8 cellular contexts compared by ENCODE assay signal in the genomic region with DNA sequence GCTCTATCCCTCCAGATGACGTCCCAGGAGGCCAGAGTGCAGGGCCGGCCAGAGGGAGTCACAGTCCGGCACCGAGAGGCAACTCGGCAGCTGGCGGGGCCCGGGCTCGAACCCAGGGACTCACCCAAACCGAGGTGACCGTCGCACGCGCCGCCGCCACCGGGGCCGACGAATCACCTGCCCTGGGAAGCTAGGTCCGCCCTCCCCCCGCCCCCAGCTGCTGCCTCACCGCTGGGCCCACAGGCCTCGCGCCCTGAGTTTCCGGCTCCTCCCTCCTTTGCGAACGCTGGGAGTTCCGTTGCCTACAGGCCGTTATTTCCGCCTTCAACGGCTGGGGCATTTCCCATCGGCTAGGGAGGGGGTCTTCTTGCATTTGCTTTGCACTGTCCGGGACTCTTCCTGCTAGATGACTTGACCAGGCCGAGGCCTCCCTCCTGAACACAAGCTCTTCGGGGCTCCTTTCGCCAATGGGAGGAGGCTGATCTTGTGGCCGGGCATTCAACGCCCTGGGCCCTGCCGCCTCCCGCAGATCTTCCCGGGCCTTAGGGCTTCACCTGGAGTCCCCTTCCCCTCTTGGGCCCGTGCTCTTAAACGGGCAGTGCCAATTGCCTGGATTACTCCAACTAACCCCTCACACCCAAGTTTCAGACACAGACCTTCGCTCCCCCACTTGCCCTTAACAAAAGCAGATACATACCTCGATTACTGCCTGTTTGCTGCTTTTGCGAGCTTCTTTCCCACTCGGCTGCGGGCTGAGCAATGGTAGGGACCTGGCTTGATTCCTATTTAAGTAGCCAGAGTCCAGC. TPM values are rescaled to one million over a fixed set of nuclear protein-coding genes. Genes with fewer than 3 reads are reported as not detected.
DNase-seq lines count a peak whose midpoint lies in the region; ATAC-seq, FAIRE-seq and TF ChIP-seq lines count a peak whose summit lies in the region.

A gene (minus strand): TSS at position 184 of the 806 bp plus-strand sequence. CDS start 4,674 bp downstream, outside the sequence.

- peak; percentile 90 for FAIRE-seq in GM12892 (lab: Jason Lieb, UNC)

- peaks cover 0 to under 1% of the 10 kb centered on the region in 2 donors for H3K36me3 ChIP-seq in psoas muscle (ENCODE audit: insufficient read depth in 1 of 2, low read depth in 1 of 2)
- H3K36me3 ChIP-seq in urinary bladder (ENCODE audit: insufficient read depth): no peaks in the 10 kb centered on the region

- no peak for TF ChIP-seq CTCF in psoas muscle (IDR thresholded peaks at IDR 0.05)

- H3K27ac ChIP-seq in angular gyrus (ENCODE audit: low read depth, low read length) (peak within 1 kb of the TSS; percentile 97), psoas muscle (peak within 1 kb of the TSS; percentile 94), urinary bladder (ENCODE audit: low read depth) (peak within 1 kb of the TSS; percentile 95)

- peak; percentile 83 for TF ChIP-seq POLR2A in GM12892 (IDR thresholded peaks at IDR 0.05; ENCODE audit: low read depth, low read length)

- H3K4me1 ChIP-seq in psoas muscle: peaks cover 8% of the 10 kb centered on the region
- H3K4me1 ChIP-seq in urinary bladder (ENCODE audit: insufficient read depth): no peaks in the 10 kb centered on the region

- DNase-seq in GM12892 (ENCODE audit: insufficient read length) (peak; percentile 98), NCI-H187 (lab: John Stamatoyannopoulos, UW) (peak; percentile 38 to 81), left ventricle myocardium superior (peak; percentile 97), psoas muscle (peak; percentile 95 to 97)

- H3K4me3 ChIP-seq in psoas muscle: peak within 1 kb of the TSS; percentile 81
- H3K4me3 ChIP-seq in urinary bladder (ENCODE audit: low read depth, low read length): peak within 1 kb of the TSS; percentile 69

- no peaks in the 10 kb centered on the region for H3K9me3 ChIP-seq in psoas muscle

- no peaks in the 10 kb centered on the region for H3K27me3 ChIP-seq in psoas muscle (ENCODE audit: insufficient read depth in 3 of 3, low read length in 2 of 3)

- intact Hi-C loops in T-helper 2 cell treated with Interferon-gamma antibody and Interleukin-4, amounts not matched to agents 100 ng/mL and 5 ng/mL, for 36 hours (cut with micrococcal nuclease): loop anchor here (1.0 kb wide), 3 partner anchors 15 to 173 kb away; a partner anchor contains a TSS
- intact Hi-C loops in left ventricle myocardium superior (cut with micrococcal nuclease) (no loop called here), psoas muscle (cut with DNase I) (loop anchor here (5.0 to 10.0 kb wide), 3 partner anchors 38 to 261 kb away; a partner anchor contains a TSS)

- WGBS in psoas muscle, 3 donors: 1% methylated on average over 36 to 47 of the region's 47 CpGs
- whole genome bisulfite sequencing in urinary bladder: under 1% methylated on average over 47 of the region's 47 CpGs

- peak; percentile 75 for ATAC-seq in HG02852 (IDR thresholded peaks at IDR 0.05; ENCODE audit: unreplicated experiment)
- peak; percentile 95 for ATAC-seq in left ventricle myocardium superior
- ATAC-seq in psoas muscle: peak; percentile 94 to 95 (median 95)

RNA-seq across cellular contexts. Expression of the gene that starts here (rescaled TPM):
- 25.7 TPM for polyA plus RNA-seq in GM12892 (2012; ENCODE audit: missing spikeins)
- total RNA-seq in T-helper 2 cell treated with Interferon-gamma antibody and Interleukin-4, amounts not matched to agents 100 ng/mL and 5 ng/mL, for 36 hours: 39.6 and 43.0 TPM in 2 replicates
- total RNA-seq in left ventricle myocardium superior (18.1 TPM), psoas muscle (10 to 100 TPM; 17.1 to 21.9 (median 19.0) TPM), urinary bladder (25.1 TPM)
- polyA plus RNA-seq in psoas muscle (10 to 100 TPM; 29.5 to 40.9 (median 31.5) TPM), urinary bladder (23.6 TPM)

Comparison
In these comparisons a context has a peak if more than half of its experiments do, and no peak if none do; other contexts are left out.
1. Peak in every context shown above with its lines: DNase-seq, ATAC-seq, H3K4me3 ChIP-seq and H3K27ac ChIP-seq.